33 cellular contexts compared by ENCODE assay signal in genomic region chr19:39819786-39820185, GRCh38. TPM values are rescaled to one million over a fixed set of nuclear protein-coding genes. Genes with fewer than 3 reads are reported as not detected.
"Had no signal": no experiment of that assay in that cellular context is flagged by ENCODE, and none has a peak within 500 bp of the region (broad histone marks: within the 10 kb centered on the region; RNA-seq: fewer than 3 reads in every experiment).

No MANE protein-coding gene starts in this region.

- H3K27ac ChIP-seq: colonic mucosa, epithelial cell of prostate, esophagus muscularis mucosa, foreskin keratinocyte, heart right ventricle, lower lobe of right lung, neutrophil, pancreas, skin epidermis, suprapubic skin, transverse colon, upper lobe of right lung, vagina had no signal

- DNase-seq: central memory CD4-positive, alpha-beta T cell; colonic mucosa; effector CD8-positive, alpha-beta T cell; endodermal cell; foreskin keratinocyte; glutamatergic neuron; heart right ventricle; hippocampal formation; left colon; left ventricle myocardium superior; lower lobe of right lung; naive B cell; pancreas; spleen; stimulated activated naive CD8-positive, alpha-beta T cell treated with anti-CD3 and anti-CD28 coated beads, Interleukin-15, Interleukin-2, amounts not matched to agents 100 U/mL and 50 U/mL, for 24 hours; transverse colon; upper lobe of right lung had no signal

- H3K9me3 ChIP-seq: colonic mucosa, esophagus muscularis mucosa, heart right ventricle, lower lobe of right lung, neutrophil, pancreas, spleen, suprapubic skin, transverse colon, upper lobe of right lung, vagina had no signal

- H3K4me3 ChIP-seq: colonic mucosa, esophagus muscularis mucosa, heart right ventricle, lower lobe of right lung, pancreas, skin epidermis, spleen, suprapubic skin, transverse colon, upper lobe of right lung, vagina had no signal

- FAIRE-seq: islet of Langerhans, pancreas had no signal

- H3K36me3 ChIP-seq: colonic mucosa, neutrophil, pancreas, suprapubic skin, transverse colon, vagina had no signal

- ATAC-seq: foreskin keratinocyte; heart right ventricle; left colon; left ventricle myocardium superior; lower lobe of right lung; natural killer cell treated with Interleukin-12 subunit alpha and Interleukin-12 subunit beta and Interleukin-15 and Interleukin-18, amount 100 ng/mL, for 72 hours; pancreas; sciatic nerve; stimulated activated naive CD8-positive, alpha-beta T cell treated with anti-CD3 and anti-CD28 coated beads, Interleukin-15, Interleukin-2, amounts not matched to agents 100 U/mL and 50 U/mL, for 24 hours; upper lobe of right lung had no signal

- H3K27me3 ChIP-seq: colonic mucosa, esophagus muscularis mucosa, foreskin keratinocyte, heart right ventricle, neutrophil, pancreas, spleen, suprapubic skin, transverse colon, upper lobe of right lung, vagina had no signal

- H3K4me1 ChIP-seq: colonic mucosa, foreskin keratinocyte had no signal

RNA-seq across cellular contexts. Expression of gene LEUTX, which starts 41.1 kb away (rescaled TPM):
- total RNA-seq: chondrocyte; colonic mucosa; endodermal cell; esophagus muscularis mucosa; fibroblast of lung; foreskin keratinocyte; heart right ventricle; kidney epithelial cell; left colon; left ventricle myocardium superior; lower lobe of right lung; mononuclear cell; natural killer cell treated with Interleukin-12 subunit alpha and Interleukin-12 subunit beta and Interleukin-15 and Interleukin-18, amount 100 ng/mL, for 72 hours; neural crest cell; omental fat pad; pancreas; posterior vena cava; sciatic nerve; spleen; suprapubic skin; transverse colon; upper lobe of right lung; vagina had no signal
- polyA plus RNA-seq: fibroblast of lung, foreskin keratinocyte, heart right ventricle, pancreas, spleen had no signal
